In the genomic region with DNA sequence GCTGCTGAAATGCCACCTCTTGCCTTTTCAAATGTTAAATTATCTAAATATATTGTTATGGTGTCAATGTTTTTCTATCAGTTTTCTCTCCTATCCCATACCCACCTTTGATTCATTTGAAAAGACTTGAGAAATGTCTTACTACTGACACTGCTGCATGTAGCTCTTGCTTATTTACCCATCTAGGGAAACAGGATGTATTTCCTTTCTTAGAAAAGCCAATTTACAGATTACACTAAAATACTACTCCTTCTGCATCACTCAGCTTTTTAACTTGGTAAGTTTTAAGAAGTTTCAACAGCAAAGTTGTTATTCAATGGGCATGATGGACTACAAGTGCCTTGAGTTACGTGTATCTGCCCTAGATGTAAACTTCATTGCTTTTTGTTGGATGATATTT, we compare ENCODE assay signal across 26 cellular contexts. TPM values are rescaled to one million over a fixed set of nuclear protein-coding genes. Genes with fewer than 3 reads are reported as not detected.
"Had no signal": no experiment of that assay in that cellular context is flagged by ENCODE, and none has a peak within 500 bp of the region (broad histone marks: within the 10 kb centered on the region; RNA-seq: fewer than 3 reads in every experiment).

No MANE protein-coding gene starts in this region.

- H3K27ac Mint-ChIP-seq: activated naive CD8-positive, alpha-beta T cell; activated T-helper 17 cell treated with anti-CD3 and anti-CD28 coated beads, Interleukin-2, amount 50 U/mL, for 72 hours; T-helper 17 cell had no signal

- H3K9me3 Mint-ChIP-seq: activated T-cell treated with anti-CD3 and anti-CD28 coated beads, Interleukin-2, amount 50 U/mL, for 4 hours; activated T-helper 17 cell treated with anti-CD3 and anti-CD28 coated beads, Interleukin-2, amount 50 U/mL, for 72 hours had no signal

- DNase-seq: activated CD4-positive, CD25-positive, alpha-beta regulatory T cell; activated gamma-delta T cell; activated naive CD4-positive, alpha-beta T cell treated with Interleukin-2 at 50 U/mL for 16 hours; activated T-cell treated with anti-CD3 and anti-CD28 coated beads, Interleukin-2, amount 50 U/mL, for 4 hours; amygdala; MM.1S; MV-4-11; NCI-H1092; NCI-H1436 treated with DMSO at 0.1 percent for 48 hours; NCI-H1694 treated with DMSO at 0.1 percent for 48 hours; NCI-H2029; NCI-H345; NCI-H524 treated with DMSO at 0.1 percent for 48 hours; NK-92 treated with Interleukin-12 subunit alpha and Interleukin-12 subunit beta, amount 100 ng/mL, for 24 hours; PC-3; Peyer's patch; RPMI8226; SHP77 treated with DMSO at 0.1 percent for 48 hours; SK-N-SH; T-helper 17 cell; T-helper 9 cell; WERI-Rb-1 had no signal

- H3K4me1 Mint-ChIP-seq: activated T-helper 17 cell treated with anti-CD3 and anti-CD28 coated beads, Interleukin-2, amount 50 U/mL, for 72 hours; T-helper 17 cell had no signal

- H3K27me3 Mint-ChIP-seq: activated naive CD8-positive, alpha-beta T cell; activated T-helper 17 cell treated with anti-CD3 and anti-CD28 coated beads, Interleukin-2, amount 50 U/mL, for 72 hours; T-helper 17 cell had no signal

- ATAC-seq: activated T-cell treated with anti-CD3 and anti-CD28 coated beads, Interleukin-2, amount 50 U/mL, for 4 hours; activated T-helper 17 cell treated with anti-CD3 and anti-CD28 coated beads, Interleukin-2, amount 50 U/mL, for 72 hours; PC-3; T-helper 17 cell had no signal

- H3K4me3 Mint-ChIP-seq: activated naive CD8-positive, alpha-beta T cell; activated T-cell treated with anti-CD3 and anti-CD28 coated beads, Interleukin-2, amount 50 U/mL, for 4 hours; activated T-helper 17 cell treated with anti-CD3 and anti-CD28 coated beads, Interleukin-2, amount 50 U/mL, for 72 hours; T-helper 17 cell had no signal

RNA-seq across cellular contexts. Expression of gene KCNE5, which starts 13.2 kb away (rescaled TPM):
- total RNA-seq: ascending aorta, PC-3, Peyer's patch, SJSA1 had no signal
